ENCODE assay signal across 8 cellular contexts in genomic region chr4:129362685-129363274, GRCh38.
DNase-seq lines count a peak whose midpoint lies in the region; ATAC-seq and TF ChIP-seq lines count a peak whose summit lies in the region.

No MANE protein-coding gene starts in this region.

- H3K4me3 ChIP-seq in NB4 (ENCODE audit: low read depth, low read length) (no peak overlapping the region), SK-N-MC (no peak overlapping the region)

- H3K36me3 Mint-ChIP-seq in brain: no peaks in the 10 kb centered on the region

- peak; percentile 50 for ATAC-seq in Right ventricle myocardium inferior
- peak; percentile 88 for ATAC-seq in HG02571 (IDR thresholded peaks at IDR 0.05; ENCODE audit: unreplicated experiment)

- no peak overlapping the region for H3K27ac ChIP-seq in SK-N-MC

- no peak overlapping the region for H3K9ac ChIP-seq in SK-N-MC (ENCODE audit: insufficient read length)

- H3K9me3 Mint-ChIP-seq in brain: peaks cover 0 to 7% (median 7%) of the 10 kb centered on the region in 5 experiments

- DNase-seq in Right ventricle myocardium inferior (ENCODE audit: missing footprints) (no peak), cardiac septum (ENCODE audit: low spot score) (no peak), NB4 (ENCODE audit: low read depth) (peak; percentile 71), SK-N-MC (ENCODE audit: low read depth, low spot score) (peak; percentile 70), iPS-NIHi7 (ENCODE audit: extremely low spot score) (peak; percentile 69)
- peak; percentile 22 for DNase-seq in stimulated activated CD4-positive, alpha-beta T cell treated with anti-CD3 and anti-CD28 coated beads, Interleukin-1b, Interleukin-23, amount 100 ng/mL, for 48 hours

- H3K4me1 Mint-ChIP-seq in brain: peaks cover 33% of the 10 kb centered on the region

- peak overlapping the region in 1 of 5 experiments; percentile 52 for H3K4me3 Mint-ChIP-seq in brain

- H3K27ac Mint-ChIP-seq in brain: peak overlapping the region in 4 of 5 experiments; percentile 22 to 83 (median 54)

- H3K36me3 ChIP-seq in SK-N-MC (ENCODE audit: insufficient read depth, low read length): no peaks in the 10 kb centered on the region

- intact Hi-C loops in Right ventricle myocardium inferior (cut with DNase I) (loop anchor here (2.0 kb wide), 1 partner anchor 278 kb away; no protein-coding TSS in a partner anchor), cardiac septum (cut with DNase I) (loop anchor here (5.0 kb wide), 1 partner anchor 280 kb away; no protein-coding TSS in a partner anchor)

- no peak for TF ChIP-seq POLR2A in NB4 (IDR thresholded peaks at IDR 0.05; ENCODE audit: extremely low read depth, insufficient read length)

- TF ChIP-seq CTCF in NB4 (IDR thresholded peaks at IDR 0.05; ENCODE audit: low read depth, low read length): peak; percentile 71
- TF ChIP-seq CTCF in brain (conservative IDR thresholded peaks at IDR 0.05): peak; percentile 92 to 96

- H3K27me3 Mint-ChIP-seq in brain: no peaks in the 10 kb centered on the region

- no peaks in the 10 kb centered on the region for H3K9me3 ChIP-seq in SK-N-MC (ENCODE audit: low read depth, low read length)

Comparison
In these comparisons a context has a peak if more than half of its experiments do, and no peak if none do; other contexts are left out.
1. DNase-seq: peak in NB4 (single experiment), SK-N-MC (single experiment), iPS-NIHi7 (single experiment) and stimulated activated CD4-positive, alpha-beta T cell treated with anti-CD3 and anti-CD28 coated beads, Interleukin-1b, Interleukin-23, amount 100 ng/mL, for 48 hours (single experiment); none in Right ventricle myocardium inferior (single experiment) and cardiac septum (single experiment).